ENCODE assay signal across 1 cellular context in genomic region chr2:27492557-27492956, GRCh38.
TF ChIP-seq lines count a peak whose summit lies in the region.

No MANE protein-coding gene starts in this region.

TF ChIP-seq in HEK293, 187 proteins besides CTCF, POLR2A, EP300 and RAD21 (continued from another document):
- TF ChIP-seq ZBTB49 (tag by site-specific recombination; IDR thresholded peaks at IDR 0.05; ENCODE audit: low read depth), result no peak
- TF ChIP-seq PRDM10 (tag by site-specific recombination; IDR thresholded peaks at IDR 0.05), result peak; percentile 53
- TF ChIP-seq ZBTB26 (tag by site-specific recombination; optimal IDR thresholded peaks at IDR 0.05), result no peak
- no peak for TF ChIP-seq ZNF37A (tag by site-specific recombination; IDR thresholded peaks at IDR 0.05)
- 0 out of 2 replicates have a peak, but pooled peaks have one; percentile 16 for TF ChIP-seq ZBTB17 (tag by site-specific recombination; IDR thresholded peaks at IDR 0.05)
- TF ChIP-seq YY1 (tag by site-specific recombination; IDR thresholded peaks at IDR 0.05), result no peak
- no peak for TF ChIP-seq ZNF221 (tag by site-specific recombination; IDR thresholded peaks at IDR 0.05; ENCODE audit: borderline replicate concordance)
- TF ChIP-seq ZNF366 (tag by site-specific recombination; conservative IDR thresholded peaks at IDR 0.05), result peak; percentile 22; the same call in 1 of the 2 replicates
- TF ChIP-seq ZNF398 (tag by site-specific recombination; IDR thresholded peaks at IDR 0.05), result no peak
- TF ChIP-seq ZBTB21 (tag by site-specific recombination; IDR thresholded peaks at IDR 0.05), result peak; percentile 79
- no peak for TF ChIP-seq ZNF184 (tag by site-specific recombination; IDR thresholded peaks at IDR 0.05)
- TF ChIP-seq ZNF777 (tag by site-specific recombination; IDR thresholded peaks at IDR 0.05; ENCODE audit: borderline replicate concordance), result no peak
- no peak for TF ChIP-seq ZNF692 (tag by site-specific recombination; IDR thresholded peaks at IDR 0.05)
- no peak for TF ChIP-seq ZBTB20 (tag by site-specific recombination; IDR thresholded peaks at IDR 0.05)
- no peak for TF ChIP-seq ZSCAN23 (tag by site-specific recombination; IDR thresholded peaks at IDR 0.05)
